ENCODE assay signal across 21 cellular contexts in genomic region chr6:37357288-37357687, GRCh38. TPM values are rescaled to one million over a fixed set of nuclear protein-coding genes. Genes with fewer than 3 reads are reported as not detected.
DNase-seq lines count a peak whose midpoint lies in the region; TF ChIP-seq lines count a peak whose summit lies in the region.
"Had no signal": no experiment of that assay in that cellular context is flagged by ENCODE, and none has a peak within 500 bp of the region (broad histone marks: within the 10 kb centered on the region; RNA-seq: fewer than 3 reads in every experiment).

No MANE protein-coding gene starts in this region.

- H3K36me3 ChIP-seq in cardiac muscle cell (no peaks in the 10 kb centered on the region), left ventricle myocardium inferior (peaks cover 18% of the 10 kb centered on the region), endodermal cell (ENCODE audit: control insufficient read depth, insufficient read depth, low read length) (peaks cover 18% of the 10 kb centered on the region)

- peaks cover 2% of the 10 kb centered on the region for H3K27me3 Mint-ChIP-seq in endodermal cell (ENCODE audit: insufficient read depth)
- H3K27me3 Mint-ChIP-seq: IgD-negative memory B cell had no signal

- no peaks in the 10 kb centered on the region for H3K27me3 ChIP-seq in cardiac muscle cell
- H3K27me3 ChIP-seq in left ventricle myocardium inferior (ENCODE audit: low read depth), result no peaks in the 10 kb centered on the region
- H3K27me3 ChIP-seq in endodermal cell (ENCODE audit: control insufficient read depth, insufficient read depth, low read length, poor library complexity, severe bottlenecking), result no peaks in the 10 kb centered on the region

- H3K4me1 ChIP-seq in cardiac muscle cell (ENCODE audit: low read depth) (peaks cover 69% of the 10 kb centered on the region), left ventricle myocardium inferior (peaks cover 52% of the 10 kb centered on the region), endodermal cell (ENCODE audit: control insufficient read depth, insufficient read depth, low read length) (peaks cover 6% of the 10 kb centered on the region)

- no peak overlapping the region for H3K9ac ChIP-seq in endodermal cell (ENCODE audit: extremely low read depth, low read length, poor library complexity, severe bottlenecking)

- DNase-seq in cardiac muscle cell (ENCODE audit: low read depth in 1 of 2, low spot score in 1 of 2) (peak in 1 of 2 donors; percentile 46), left ventricle myocardium inferior (no peak), OCI-M1 (lab: John Stamatoyannopoulos, UW) (peak; percentile 29), endodermal cell (no peak), OCI-M2 (lab: John Stamatoyannopoulos, UW; ENCODE audit: unreplicated experiment) (no peak), T-helper 9 cell (no peak)
- no peak for DNase-seq in stimulated activated CD4-positive, alpha-beta T cell treated with anti-CD3 and anti-CD28 coated beads, Interleukin-1b, Interleukin-23, amount 100 ng/mL, for 48 hours
- DNase-seq: AML-193, DMS79 treated with DMSO at 0.1 percent for 48 hours, H7, NCI-H1092, NCI-H1436 treated with DMSO at 0.1 percent for 48 hours, NCI-H1930, NCI-H2171 treated with DMSO at 0.1 percent for 48 hours, NCI-H524 treated with DMSO at 0.1 percent for 48 hours, NCI-H82, PC-3, Right ventricle myocardium superior had no signal

- H3K9me3 ChIP-seq in cardiac muscle cell (ENCODE audit: low read depth), result no peaks in the 10 kb centered on the region
- H3K9me3 ChIP-seq in left ventricle myocardium inferior (replicated peaks), result no peaks in the 10 kb centered on the region
- H3K9me3 ChIP-seq in endodermal cell (ENCODE audit: control insufficient read depth, low read length), result no peaks in the 10 kb centered on the region

- no peak overlapping the region for H3K4me3 Mint-ChIP-seq in endodermal cell
- H3K4me3 Mint-ChIP-seq: CD14-positive monocyte had no signal

- no peak overlapping the region for H3K27ac Mint-ChIP-seq in endodermal cell

- no peaks in the 10 kb centered on the region for H3K36me3 Mint-ChIP-seq in endodermal cell (ENCODE audit: low read depth)

- H3K4me1 Mint-ChIP-seq in endodermal cell, result peaks cover 46% of the 10 kb centered on the region

- 60% methylated on average over 1 of the region's 1 CpG; no CpG with 5 or more reads in 1 of the 2 experiments for WGBS in endodermal cell (ENCODE audit: insufficient coverage in 1 of 2, insufficient read length in 1 of 2), 2 experiments

- H3K4me3 ChIP-seq in cardiac muscle cell, result peak overlapping the region; percentile 3
- H3K4me3 ChIP-seq in left ventricle myocardium inferior, result no peak overlapping the region
- peak overlapping the region; percentile 98 for H3K4me3 ChIP-seq in endodermal cell (ENCODE audit: low read length)
- H3K4me3 ChIP-seq: GM12878 had no signal

- TF ChIP-seq CTCF in cardiac muscle cell (IDR thresholded peaks at IDR 0.05; ENCODE audit: low read depth, low read length), result no peak
- no peak for TF ChIP-seq CTCF in left ventricle myocardium inferior (IDR thresholded peaks at IDR 0.05; ENCODE audit: borderline replicate concordance)
- TF ChIP-seq CTCF in endodermal cell (conservative IDR thresholded peaks at IDR 0.05), result no peak

- intact Hi-C loops in left ventricle myocardium inferior (cut with micrococcal nuclease), result no loop called here

- no peaks in the 10 kb centered on the region for H3K9me3 Mint-ChIP-seq in endodermal cell
- H3K9me3 Mint-ChIP-seq: CD14-positive monocyte, IgD-negative memory B cell had no signal

- H3K27ac ChIP-seq in cardiac muscle cell, result peak overlapping the region; percentile 90
- H3K27ac ChIP-seq in left ventricle myocardium inferior (replicated peaks), result no peak overlapping the region
- no peak overlapping the region for H3K27ac ChIP-seq in endodermal cell (ENCODE audit: low read depth, low read length)

RNA-seq across cellular contexts. Expression of gene RNF8, which starts 3.5 kb away (rescaled TPM):
- 36.8 and 38.5 TPM in 2 replicates for total RNA-seq in cardiac muscle cell
- 49.9 and 55.8 TPM in 2 replicates for polyA plus RNA-seq in cardiac muscle cell
- 16.1 TPM for total RNA-seq in left ventricle myocardium inferior
- total RNA-seq in endodermal cell, result 10 to 100 TPM; 38.2 to 51.1 TPM
- polyA plus RNA-seq in endodermal cell (2013, experiment 1 of 2), result 32.6 TPM
- 36.8 TPM for polyA plus RNA-seq in endodermal cell (2013, experiment 2 of 2)
